Comparison of ENCODE assay signal across 1 cellular context in genomic region chr12:113130457-113131135, GRCh38.
TF ChIP-seq lines count a peak whose summit lies in the region.

No MANE protein-coding gene starts in this region.

TF ChIP-seq in WTC11, 78 proteins besides CTCF, POLR2A, EP300 and RAD21 (continued from another document):
- TF ChIP-seq ARID4B (CRISPR knock-in tag; IDR thresholded peaks at IDR 0.05; ENCODE audit: borderline replicate concordance) = no peak
